In genomic region chr20:6768228-6769185, GRCh38 we compare ENCODE assay signal across 8 cellular contexts. TPM values are rescaled to one million over a fixed set of nuclear protein-coding genes. Genes with fewer than 3 reads are reported as not detected.
DNase-seq lines count a peak whose midpoint lies in the region; ATAC-seq, FAIRE-seq and TF ChIP-seq lines count a peak whose summit lies in the region.

No MANE protein-coding gene starts in this region.

- H3K36me3 ChIP-seq in bronchial epithelial cell (ENCODE audit: control insufficient read depth, insufficient read depth, low read length) (no peaks in the 10 kb centered on the region), suprapubic skin (no peaks in the 10 kb centered on the region)

- TF ChIP-seq POLR2A in suprapubic skin (IDR thresholded peaks at IDR 0.05) = no peak

- H3K4me3 ChIP-seq in bronchial epithelial cell (ENCODE audit: low read depth, low read length) = peak overlapping the region; percentile 93
- H3K4me3 ChIP-seq in suprapubic skin = peak overlapping the region; percentile 77

- under 1% methylated on average over 24 of the region's 70 CpGs for WGBS in suprapubic skin

- ATAC-seq in HG03045 (IDR thresholded peaks at IDR 0.05; ENCODE audit: unreplicated experiment) (peak; percentile 4), HG03039 (IDR thresholded peaks at IDR 0.05; ENCODE audit: unreplicated experiment) (no peak)

- FAIRE-seq in bronchial epithelial cell (lab: Jason Lieb, UNC) = no peak

- H3K27me3 ChIP-seq in bronchial epithelial cell (ENCODE audit: control insufficient read depth, insufficient read depth, low read length) = no peaks in the 10 kb centered on the region
- H3K27me3 ChIP-seq in suprapubic skin = no peaks in the 10 kb centered on the region

- H3K4me1 ChIP-seq in suprapubic skin = peaks cover 27% of the 10 kb centered on the region

- TF ChIP-seq CTCF in bronchial epithelial cell (IDR thresholded peaks at IDR 0.05; ENCODE audit: insufficient read depth, low read length, severe bottlenecking) (no peak), suprapubic skin (IDR thresholded peaks at IDR 0.05) (no peak)

- H3K27ac ChIP-seq in suprapubic skin = peak overlapping the region; percentile 80

- DNase-seq in COLO668 (lab: John Stamatoyannopoulos, UW; ENCODE audit: unreplicated experiment) (peak; percentile 71), bronchial epithelial cell (ENCODE audit: low read depth) (no peak), kidney tubule cell (ENCODE audit: low spot score) (peak; percentile 48), suprapubic skin (ENCODE audit: low spot score in 2 of 2) (peak in 1 of 2 donors; percentile 69), NCI-H2171 (lab: John Stamatoyannopoulos, UW) (no peak), RKO (ENCODE audit: low spot score) (no peak)

- no peaks in the 10 kb centered on the region for H3K9me3 ChIP-seq in suprapubic skin

- no peak for TF ChIP-seq EP300 in suprapubic skin (IDR thresholded peaks at IDR 0.05)

RNA-seq across cellular contexts. Expression of gene BMP2, which starts 1.0 kb away (rescaled TPM):
- 6.1 and 9.0 TPM in 2 replicates for total RNA-seq in bronchial epithelial cell
- total RNA-seq in suprapubic skin = 10 to 100 TPM; 24.1 to 40.4 (median 29.4) TPM

Comparison
In these comparisons a context has a peak if more than half of its experiments do, and no peak if none do; other contexts are left out.
1. DNase-seq: peak in COLO668 (single experiment) and kidney tubule cell (single experiment); none in bronchial epithelial cell (single experiment), NCI-H2171 (single experiment) and RKO (single experiment).